1 cellular context compared by ENCODE assay signal in the genomic region with DNA sequence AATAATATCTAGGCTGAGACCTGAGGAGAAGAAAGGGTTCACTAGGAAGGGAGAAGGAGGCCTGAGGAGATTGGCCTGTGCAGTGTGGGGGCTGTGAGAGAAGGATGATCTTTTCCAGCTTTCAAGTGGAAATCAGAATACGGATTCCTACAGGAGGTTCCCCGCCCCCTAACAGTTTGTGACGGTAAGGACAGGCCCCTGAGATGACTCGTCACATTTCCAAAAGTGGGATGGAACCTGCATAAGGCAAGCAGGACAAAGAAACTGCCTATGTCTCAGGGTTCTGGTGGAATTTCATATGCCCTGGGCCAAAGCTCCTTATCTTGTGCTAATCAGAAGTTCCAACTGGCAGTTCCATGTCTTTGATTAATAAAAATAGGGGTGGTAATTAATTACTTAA.
TF ChIP-seq lines count a peak whose summit lies in the region.

No MANE protein-coding gene starts in this region.

TF ChIP-seq in HCT116, 20 proteins besides CTCF, POLR2A, EP300 and RAD21 (continued from another document):
- TF ChIP-seq, protein P1, sequence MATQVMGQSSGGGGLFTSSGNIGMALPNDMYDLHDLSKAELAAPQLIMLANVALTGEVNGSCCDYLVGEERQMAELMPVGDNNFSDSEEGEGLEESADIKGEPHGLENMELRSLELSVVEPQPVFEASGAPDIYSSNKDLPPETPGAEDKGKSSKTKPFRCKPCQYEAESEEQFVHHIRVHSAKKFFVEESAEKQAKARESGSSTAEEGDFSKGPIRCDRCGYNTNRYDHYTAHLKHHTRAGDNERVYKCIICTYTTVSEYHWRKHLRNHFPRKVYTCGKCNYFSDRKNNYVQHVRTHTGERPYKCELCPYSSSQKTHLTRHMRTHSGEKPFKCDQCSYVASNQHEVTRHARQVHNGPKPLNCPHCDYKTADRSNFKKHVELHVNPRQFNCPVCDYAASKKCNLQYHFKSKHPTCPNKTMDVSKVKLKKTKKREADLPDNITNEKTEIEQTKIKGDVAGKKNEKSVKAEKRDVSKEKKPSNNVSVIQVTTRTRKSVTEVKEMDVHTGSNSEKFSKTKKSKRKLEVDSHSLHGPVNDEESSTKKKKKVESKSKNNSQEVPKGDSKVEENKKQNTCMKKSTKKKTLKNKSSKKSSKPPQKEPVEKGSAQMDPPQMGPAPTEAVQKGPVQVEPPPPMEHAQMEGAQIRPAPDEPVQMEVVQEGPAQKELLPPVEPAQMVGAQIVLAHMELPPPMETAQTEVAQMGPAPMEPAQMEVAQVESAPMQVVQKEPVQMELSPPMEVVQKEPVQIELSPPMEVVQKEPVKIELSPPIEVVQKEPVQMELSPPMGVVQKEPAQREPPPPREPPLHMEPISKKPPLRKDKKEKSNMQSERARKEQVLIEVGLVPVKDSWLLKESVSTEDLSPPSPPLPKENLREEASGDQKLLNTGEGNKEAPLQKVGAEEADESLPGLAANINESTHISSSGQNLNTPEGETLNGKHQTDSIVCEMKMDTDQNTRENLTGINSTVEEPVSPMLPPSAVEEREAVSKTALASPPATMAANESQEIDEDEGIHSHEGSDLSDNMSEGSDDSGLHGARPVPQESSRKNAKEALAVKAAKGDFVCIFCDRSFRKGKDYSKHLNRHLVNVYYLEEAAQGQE (IDR thresholded peaks at IDR 0.05; ENCODE audit: low read depth), result no peak
- TF ChIP-seq POLR2AphosphoS5 (IDR thresholded peaks at IDR 0.05; ENCODE audit: low read depth, low read length) (no peak), EZH2 (IDR thresholded peaks at IDR 0.05) (no peak), ZNF274 (IDR thresholded peaks at IDR 0.05; ENCODE audit: low read depth, low read length) (no peak)
- TF ChIP-seq, protein P2, sequence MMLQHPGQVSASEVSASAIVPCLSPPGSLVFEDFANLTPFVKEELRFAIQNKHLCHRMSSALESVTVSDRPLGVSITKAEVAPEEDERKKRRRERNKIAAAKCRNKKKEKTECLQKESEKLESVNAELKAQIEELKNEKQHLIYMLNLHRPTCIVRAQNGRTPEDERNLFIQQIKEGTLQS (IDR thresholded peaks at IDR 0.05), result no peak
